1 cellular context compared by ENCODE assay signal in the genomic region with DNA sequence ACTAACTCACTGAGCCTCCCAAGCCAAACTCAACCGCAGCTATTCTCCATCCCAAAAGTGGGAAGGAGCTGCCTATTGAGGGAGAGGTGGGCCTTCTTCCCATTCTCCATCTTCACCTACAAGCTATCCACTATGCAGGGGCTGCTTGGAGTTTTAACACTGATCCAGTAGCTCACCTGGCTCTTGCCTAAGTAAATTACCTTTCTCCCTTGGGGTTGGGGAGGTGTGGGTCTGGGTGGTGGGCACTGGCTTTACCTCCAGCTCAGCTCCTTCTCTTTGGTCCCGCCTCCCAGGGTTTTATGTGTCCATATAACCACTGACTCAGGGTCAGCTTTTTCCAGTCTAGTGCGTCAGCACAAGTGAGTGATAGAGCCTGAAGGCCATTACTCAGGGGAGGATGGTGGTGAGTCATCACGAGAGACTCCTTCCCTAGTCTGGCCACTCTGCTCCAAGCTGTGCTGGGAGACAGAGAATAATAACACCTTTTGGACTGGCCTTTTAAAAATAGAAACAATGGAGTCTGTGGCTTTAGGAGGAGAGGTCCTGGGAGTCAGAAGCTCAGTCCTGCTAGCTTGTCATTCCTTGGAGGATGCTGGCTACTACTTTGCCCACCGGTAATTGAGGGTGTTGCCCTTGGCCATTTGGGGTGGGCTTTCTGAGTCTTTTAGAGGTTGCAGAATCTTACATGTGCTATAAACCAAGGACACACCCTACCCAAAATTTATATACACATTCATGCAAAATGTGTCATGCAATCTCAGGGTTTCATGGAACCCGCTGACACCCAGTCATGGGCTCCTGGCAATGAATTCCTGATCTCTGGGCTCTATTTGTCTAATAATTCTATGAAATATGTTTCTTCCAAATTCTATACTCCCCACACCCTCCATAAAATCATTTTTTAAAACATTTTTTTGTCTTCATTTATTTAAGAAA.
TF ChIP-seq lines count a peak whose summit lies in the region.

No MANE protein-coding gene starts in this region.

TF ChIP-seq in K562, 482 proteins besides CTCF, POLR2A, EP300 and RAD21 (continued from another document):
- TF ChIP-seq, protein P1, sequence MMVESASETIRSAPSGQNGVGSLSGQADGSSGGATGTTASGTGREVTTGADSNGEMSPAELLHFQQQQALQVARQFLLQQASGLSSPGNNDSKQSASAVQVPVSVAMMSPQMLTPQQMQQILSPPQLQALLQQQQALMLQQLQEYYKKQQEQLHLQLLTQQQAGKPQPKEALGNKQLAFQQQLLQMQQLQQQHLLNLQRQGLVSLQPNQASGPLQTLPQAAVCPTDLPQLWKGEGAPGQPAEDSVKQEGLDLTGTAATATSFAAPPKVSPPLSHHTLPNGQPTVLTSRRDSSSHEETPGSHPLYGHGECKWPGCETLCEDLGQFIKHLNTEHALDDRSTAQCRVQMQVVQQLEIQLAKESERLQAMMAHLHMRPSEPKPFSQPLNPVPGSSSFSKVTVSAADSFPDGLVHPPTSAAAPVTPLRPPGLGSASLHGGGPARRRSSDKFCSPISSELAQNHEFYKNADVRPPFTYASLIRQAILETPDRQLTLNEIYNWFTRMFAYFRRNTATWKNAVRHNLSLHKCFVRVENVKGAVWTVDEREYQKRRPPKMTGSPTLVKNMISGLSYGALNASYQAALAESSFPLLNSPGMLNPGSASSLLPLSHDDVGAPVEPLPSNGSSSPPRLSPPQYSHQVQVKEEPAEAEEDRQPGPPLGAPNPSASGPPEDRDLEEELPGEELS (CRISPR knock-in tag; IDR thresholded peaks at IDR 0.05; ENCODE audit: borderline replicate concordance), result no peak
- TF ChIP-seq CTBP1 (IDR thresholded peaks at IDR 0.05; ENCODE audit: borderline replicate concordance) (peak; percentile 68; the same call in 1 of the 2 replicates), MAFG (tag; conservative IDR thresholded peaks at IDR 0.05) (peak; percentile 64), POLR3A (IDR thresholded peaks at IDR 0.05; ENCODE audit: borderline replicate concordance, extremely low read depth, insufficient read depth, insufficient read length) (no peak), JUND (IDR thresholded peaks at IDR 0.05; ENCODE audit: borderline replicate concordance, low read depth, low read length) (peak; percentile 99), JUND (tag; IDR thresholded peaks at IDR 0.05; ENCODE audit: borderline replicate concordance, low read depth, low read length) (peak; percentile 99), ZNF23 (CRISPR knock-in tag; IDR thresholded peaks at IDR 0.05) (no peak), OTX1 (CRISPR knock-in tag; IDR thresholded peaks at IDR 0.05) (no peak), DPF2 (IDR thresholded peaks at IDR 0.05) (peak; percentile 86), MTA2 (IDR thresholded peaks at IDR 0.05; ENCODE audit: low read depth) (no peak), TOE1 (IDR thresholded peaks at IDR 0.05; ENCODE audit: borderline replicate concordance) (no peak), TOE1 (CRISPR knock-in tag; IDR thresholded peaks at IDR 0.05; ENCODE audit: borderline replicate concordance, low read depth) (no peak), TAF7 (tag; IDR thresholded peaks at IDR 0.05) (no peak), FOS (IDR thresholded peaks at IDR 0.05; ENCODE audit: extremely low read depth, insufficient read length) (peak; percentile 82), PHF21A (IDR thresholded peaks at IDR 0.05; ENCODE audit: borderline replicate concordance, low read depth) (peak; percentile 94; the same call in 1 of the 2 replicates)
- TF ChIP-seq, protein P2, sequence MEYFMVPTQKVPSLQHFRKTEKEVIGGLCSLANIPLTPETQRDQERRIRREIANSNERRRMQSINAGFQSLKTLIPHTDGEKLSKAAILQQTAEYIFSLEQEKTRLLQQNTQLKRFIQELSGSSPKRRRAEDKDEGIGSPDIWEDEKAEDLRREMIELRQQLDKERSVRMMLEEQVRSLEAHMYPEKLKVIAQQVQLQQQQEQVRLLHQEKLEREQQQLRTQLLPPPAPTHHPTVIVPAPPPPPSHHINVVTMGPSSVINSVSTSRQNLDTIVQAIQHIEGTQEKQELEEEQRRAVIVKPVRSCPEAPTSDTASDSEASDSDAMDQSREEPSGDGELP (CRISPR knock-in tag; IDR thresholded peaks at IDR 0.05; ENCODE audit: borderline replicate concordance), result peak; percentile 37; the same call in 1 of the 2 replicates
- TF ChIP-seq, protein P3, sequence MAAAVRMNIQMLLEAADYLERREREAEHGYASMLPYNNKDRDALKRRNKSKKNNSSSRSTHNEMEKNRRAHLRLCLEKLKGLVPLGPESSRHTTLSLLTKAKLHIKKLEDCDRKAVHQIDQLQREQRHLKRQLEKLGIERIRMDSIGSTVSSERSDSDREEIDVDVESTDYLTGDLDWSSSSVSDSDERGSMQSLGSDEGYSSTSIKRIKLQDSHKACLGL (CRISPR knock-in tag; IDR thresholded peaks at IDR 0.05; ENCODE audit: borderline replicate concordance, poor library complexity, severe bottlenecking), result no peak
- TF ChIP-seq, protein P4, sequence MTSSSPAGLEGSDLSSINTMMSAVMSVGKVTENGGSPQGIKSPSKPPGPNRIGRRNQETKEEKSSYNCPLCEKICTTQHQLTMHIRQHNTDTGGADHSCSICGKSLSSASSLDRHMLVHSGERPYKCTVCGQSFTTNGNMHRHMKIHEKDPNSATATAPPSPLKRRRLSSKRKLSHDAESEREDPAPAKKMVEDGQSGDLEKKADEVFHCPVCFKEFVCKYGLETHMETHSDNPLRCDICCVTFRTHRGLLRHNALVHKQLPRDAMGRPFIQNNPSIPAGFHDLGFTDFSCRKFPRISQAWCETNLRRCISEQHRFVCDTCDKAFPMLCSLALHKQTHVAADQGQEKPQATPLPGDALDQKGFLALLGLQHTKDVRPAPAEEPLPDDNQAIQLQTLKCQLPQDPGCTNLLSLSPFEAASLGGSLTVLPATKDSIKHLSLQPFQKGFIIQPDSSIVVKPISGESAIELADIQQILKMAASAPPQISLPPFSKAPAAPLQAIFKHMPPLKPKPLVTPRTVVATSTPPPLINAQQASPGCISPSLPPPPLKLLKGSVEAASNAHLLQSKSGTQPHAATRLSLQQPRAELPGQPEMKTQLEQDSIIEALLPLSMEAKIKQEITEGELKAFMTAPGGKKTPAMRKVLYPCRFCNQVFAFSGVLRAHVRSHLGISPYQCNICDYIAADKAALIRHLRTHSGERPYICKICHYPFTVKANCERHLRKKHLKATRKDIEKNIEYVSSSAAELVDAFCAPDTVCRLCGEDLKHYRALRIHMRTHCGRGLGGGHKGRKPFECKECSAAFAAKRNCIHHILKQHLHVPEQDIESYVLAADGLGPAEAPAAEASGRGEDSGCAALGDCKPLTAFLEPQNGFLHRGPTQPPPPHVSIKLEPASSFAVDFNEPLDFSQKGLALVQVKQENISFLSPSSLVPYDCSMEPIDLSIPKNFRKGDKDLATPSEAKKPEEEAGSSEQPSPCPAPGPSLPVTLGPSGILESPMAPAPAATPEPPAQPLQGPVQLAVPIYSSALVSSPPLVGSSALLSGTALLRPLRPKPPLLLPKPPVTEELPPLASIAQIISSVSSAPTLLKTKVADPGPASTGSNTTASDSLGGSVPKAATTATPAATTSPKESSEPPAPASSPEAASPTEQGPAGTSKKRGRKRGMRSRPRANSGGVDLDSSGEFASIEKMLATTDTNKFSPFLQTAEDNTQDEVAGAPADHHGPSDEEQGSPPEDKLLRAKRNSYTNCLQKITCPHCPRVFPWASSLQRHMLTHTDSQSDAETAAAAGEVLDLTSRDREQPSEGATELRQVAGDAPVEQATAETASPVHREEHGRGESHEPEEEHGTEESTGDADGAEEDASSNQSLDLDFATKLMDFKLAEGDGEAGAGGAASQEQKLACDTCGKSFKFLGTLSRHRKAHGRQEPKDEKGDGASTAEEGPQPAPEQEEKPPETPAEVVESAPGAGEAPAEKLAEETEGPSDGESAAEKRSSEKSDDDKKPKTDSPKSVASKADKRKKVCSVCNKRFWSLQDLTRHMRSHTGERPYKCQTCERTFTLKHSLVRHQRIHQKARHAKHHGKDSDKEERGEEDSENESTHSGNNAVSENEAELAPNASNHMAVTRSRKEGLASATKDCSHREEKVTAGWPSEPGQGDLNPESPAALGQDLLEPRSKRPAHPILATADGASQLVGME (CRISPR knock-in tag; IDR thresholded peaks at IDR 0.05), result no peak
- TF ChIP-seq, protein P5, sequence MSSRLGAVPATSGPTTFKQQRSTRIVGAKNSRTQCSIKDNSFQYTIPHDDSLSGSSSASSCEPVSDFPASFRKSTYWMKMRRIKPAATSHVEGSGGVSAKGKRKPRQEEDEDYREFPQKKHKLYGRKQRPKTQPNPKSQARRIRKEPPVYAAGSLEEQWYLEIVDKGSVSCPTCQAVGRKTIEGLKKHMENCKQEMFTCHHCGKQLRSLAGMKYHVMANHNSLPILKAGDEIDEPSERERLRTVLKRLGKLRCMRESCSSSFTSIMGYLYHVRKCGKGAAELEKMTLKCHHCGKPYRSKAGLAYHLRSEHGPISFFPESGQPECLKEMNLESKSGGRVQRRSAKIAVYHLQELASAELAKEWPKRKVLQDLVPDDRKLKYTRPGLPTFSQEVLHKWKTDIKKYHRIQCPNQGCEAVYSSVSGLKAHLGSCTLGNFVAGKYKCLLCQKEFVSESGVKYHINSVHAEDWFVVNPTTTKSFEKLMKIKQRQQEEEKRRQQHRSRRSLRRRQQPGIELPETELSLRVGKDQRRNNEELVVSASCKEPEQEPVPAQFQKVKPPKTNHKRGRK (tag; IDR thresholded peaks at IDR 0.05), result no peak
- TF ChIP-seq, protein P6, sequence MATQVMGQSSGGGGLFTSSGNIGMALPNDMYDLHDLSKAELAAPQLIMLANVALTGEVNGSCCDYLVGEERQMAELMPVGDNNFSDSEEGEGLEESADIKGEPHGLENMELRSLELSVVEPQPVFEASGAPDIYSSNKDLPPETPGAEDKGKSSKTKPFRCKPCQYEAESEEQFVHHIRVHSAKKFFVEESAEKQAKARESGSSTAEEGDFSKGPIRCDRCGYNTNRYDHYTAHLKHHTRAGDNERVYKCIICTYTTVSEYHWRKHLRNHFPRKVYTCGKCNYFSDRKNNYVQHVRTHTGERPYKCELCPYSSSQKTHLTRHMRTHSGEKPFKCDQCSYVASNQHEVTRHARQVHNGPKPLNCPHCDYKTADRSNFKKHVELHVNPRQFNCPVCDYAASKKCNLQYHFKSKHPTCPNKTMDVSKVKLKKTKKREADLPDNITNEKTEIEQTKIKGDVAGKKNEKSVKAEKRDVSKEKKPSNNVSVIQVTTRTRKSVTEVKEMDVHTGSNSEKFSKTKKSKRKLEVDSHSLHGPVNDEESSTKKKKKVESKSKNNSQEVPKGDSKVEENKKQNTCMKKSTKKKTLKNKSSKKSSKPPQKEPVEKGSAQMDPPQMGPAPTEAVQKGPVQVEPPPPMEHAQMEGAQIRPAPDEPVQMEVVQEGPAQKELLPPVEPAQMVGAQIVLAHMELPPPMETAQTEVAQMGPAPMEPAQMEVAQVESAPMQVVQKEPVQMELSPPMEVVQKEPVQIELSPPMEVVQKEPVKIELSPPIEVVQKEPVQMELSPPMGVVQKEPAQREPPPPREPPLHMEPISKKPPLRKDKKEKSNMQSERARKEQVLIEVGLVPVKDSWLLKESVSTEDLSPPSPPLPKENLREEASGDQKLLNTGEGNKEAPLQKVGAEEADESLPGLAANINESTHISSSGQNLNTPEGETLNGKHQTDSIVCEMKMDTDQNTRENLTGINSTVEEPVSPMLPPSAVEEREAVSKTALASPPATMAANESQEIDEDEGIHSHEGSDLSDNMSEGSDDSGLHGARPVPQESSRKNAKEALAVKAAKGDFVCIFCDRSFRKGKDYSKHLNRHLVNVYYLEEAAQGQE (CRISPR knock-in tag; IDR thresholded peaks at IDR 0.05; ENCODE audit: low read depth), result no peak
- TF ChIP-seq, protein P7, sequence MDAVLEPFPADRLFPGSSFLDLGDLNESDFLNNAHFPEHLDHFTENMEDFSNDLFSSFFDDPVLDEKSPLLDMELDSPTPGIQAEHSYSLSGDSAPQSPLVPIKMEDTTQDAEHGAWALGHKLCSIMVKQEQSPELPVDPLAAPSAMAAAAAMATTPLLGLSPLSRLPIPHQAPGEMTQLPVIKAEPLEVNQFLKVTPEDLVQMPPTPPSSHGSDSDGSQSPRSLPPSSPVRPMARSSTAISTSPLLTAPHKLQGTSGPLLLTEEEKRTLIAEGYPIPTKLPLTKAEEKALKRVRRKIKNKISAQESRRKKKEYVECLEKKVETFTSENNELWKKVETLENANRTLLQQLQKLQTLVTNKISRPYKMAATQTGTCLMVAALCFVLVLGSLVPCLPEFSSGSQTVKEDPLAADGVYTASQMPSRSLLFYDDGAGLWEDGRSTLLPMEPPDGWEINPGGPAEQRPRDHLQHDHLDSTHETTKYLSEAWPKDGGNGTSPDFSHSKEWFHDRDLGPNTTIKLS (IDR thresholded peaks at IDR 0.05; ENCODE audit: borderline replicate concordance, low read depth), result no peak
- TF ChIP-seq, protein P8, sequence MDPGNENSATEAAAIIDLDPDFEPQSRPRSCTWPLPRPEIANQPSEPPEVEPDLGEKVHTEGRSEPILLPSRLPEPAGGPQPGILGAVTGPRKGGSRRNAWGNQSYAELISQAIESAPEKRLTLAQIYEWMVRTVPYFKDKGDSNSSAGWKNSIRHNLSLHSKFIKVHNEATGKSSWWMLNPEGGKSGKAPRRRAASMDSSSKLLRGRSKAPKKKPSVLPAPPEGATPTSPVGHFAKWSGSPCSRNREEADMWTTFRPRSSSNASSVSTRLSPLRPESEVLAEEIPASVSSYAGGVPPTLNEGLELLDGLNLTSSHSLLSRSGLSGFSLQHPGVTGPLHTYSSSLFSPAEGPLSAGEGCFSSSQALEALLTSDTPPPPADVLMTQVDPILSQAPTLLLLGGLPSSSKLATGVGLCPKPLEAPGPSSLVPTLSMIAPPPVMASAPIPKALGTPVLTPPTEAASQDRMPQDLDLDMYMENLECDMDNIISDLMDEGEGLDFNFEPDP (CRISPR knock-in tag; IDR thresholded peaks at IDR 0.05), result no peak
TF ChIP-seq in K562: peak in this region for 53.
